In the genomic region with DNA sequence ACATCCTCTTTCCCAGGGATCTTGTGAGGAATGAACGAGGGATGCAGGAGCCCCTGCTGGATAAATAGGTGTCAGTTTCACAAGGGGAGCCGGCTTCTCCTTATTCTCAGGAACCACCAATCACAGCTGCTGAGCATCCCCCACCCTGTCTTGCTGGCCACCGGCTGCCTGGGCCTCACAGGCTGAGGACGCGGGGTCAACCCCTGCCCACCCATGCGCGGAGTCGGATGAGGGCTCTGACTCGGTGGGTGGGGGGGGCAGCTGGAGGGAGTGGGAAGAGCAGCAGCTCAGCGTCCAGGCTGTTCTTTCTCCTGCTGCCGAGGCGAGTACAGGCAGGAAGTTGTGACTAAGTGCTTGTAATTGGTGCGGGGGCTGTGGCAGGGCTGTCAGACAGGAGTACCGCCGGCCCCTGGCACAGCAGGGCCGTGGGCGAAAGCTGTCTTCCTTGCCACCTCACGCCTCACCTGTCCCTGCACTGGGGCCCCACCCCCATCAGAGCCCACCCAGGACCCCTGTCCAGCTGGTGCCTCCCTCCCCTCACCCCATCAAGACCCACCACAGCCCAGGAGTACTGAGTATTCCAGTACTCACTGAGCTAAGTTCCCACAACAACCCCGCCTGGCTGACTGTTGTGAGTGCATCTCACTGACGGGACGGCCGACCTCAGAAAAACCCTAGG, we compare ENCODE assay signal across 8 cellular contexts.
DNase-seq lines count a peak whose midpoint lies in the region; ATAC-seq and FAIRE-seq lines count a peak whose summit lies in the region.

No MANE protein-coding gene starts in this region.

- peak; percentile 74 to 78 for DNase-seq in NCI-H524 (lab: John Stamatoyannopoulos, UW)
- no peak for DNase-seq in NCI-H524 treated with DMSO at 0.1 percent for 48 hours (lab: John Stamatoyannopoulos, UW)
- peak; percentile 92 for DNase-seq in RCC 7860 (ENCODE audit: low spot score)
- DNase-seq in activated effector memory CD4-positive, alpha-beta T cell treated with Interleukin-2 at 50 U/mL for 16 hours = peak; percentile 42
- DNase-seq in glomerular visceral epithelial cell (ENCODE audit: extremely low spot score) = peak; percentile 89
- peak; percentile 40 to 68 for DNase-seq in stimulated activated CD4-positive, alpha-beta T cell treated with anti-CD3 and anti-CD28 coated beads, Interleukin-15, amount 100 ng/mL, for 48 hours (ENCODE audit: low read depth in 2 of 2)

- peak; percentile 91 for FAIRE-seq in RCC 7860 (lab: Jason Lieb, UNC)

- ATAC-seq in GM18907 (IDR thresholded peaks at IDR 0.05; ENCODE audit: unreplicated experiment) (no peak), GM18517 (IDR thresholded peaks at IDR 0.05; ENCODE audit: unreplicated experiment) (no peak)
